21 cellular contexts compared by ENCODE assay signal in genomic region chr9:115891929-115892328, GRCh38.
DNase-seq lines count a peak whose midpoint lies in the region; ATAC-seq and TF ChIP-seq lines count a peak whose summit lies in the region.
"Had no signal": no experiment of that assay in that cellular context is flagged by ENCODE, and none has a peak within 500 bp of the region (broad histone marks: within the 10 kb centered on the region; RNA-seq: fewer than 3 reads in every experiment).

No MANE protein-coding gene starts in this region.

- H3K4me2 ChIP-seq in IMR-90 (ENCODE audit: low read depth, low read length) (peak overlapping the region; percentile 6; the same call in 1 of the 2 replicates), mammary epithelial cell (ENCODE audit: insufficient read depth, low read depth, low read length) (no peak overlapping the region)

- no peaks in the 10 kb centered on the region for H3K79me1 ChIP-seq in IMR-90 (ENCODE audit: low read depth in 1 of 2, low read length in 2 of 2)

- H2BK20ac ChIP-seq in IMR-90 (ENCODE audit: low read depth, low read length) = 0 out of 2 replicates have a peak overlapping the region, but pooled peaks have one; percentile 3

- no peak overlapping the region; the same call in 2 of the 3 replicates for H2BK15ac ChIP-seq in IMR-90 (ENCODE audit: low read depth, low read length)

- H3K9me1 ChIP-seq in IMR-90 (ENCODE audit: insufficient read depth, low read length) = no peaks in the 10 kb centered on the region; the same call in 1 of the 2 replicates

- no peak overlapping the region for H3K23ac ChIP-seq in IMR-90 (ENCODE audit: low read depth, low read length)

- H4K8ac ChIP-seq in IMR-90 (ENCODE audit: low read depth in 2 of 2, low read length in 2 of 2) = peak overlapping the region in 1 of 2 experiments; percentile 6; a peak in 1 of 4 replicates

- H3K9me3 ChIP-seq in IMR-90 (ENCODE audit: control insufficient read depth, insufficient read depth, low read length) (no peaks in the 10 kb centered on the region), mammary epithelial cell (replicated peaks; ENCODE audit: insufficient read depth, low read length) (no peaks in the 10 kb centered on the region), T-helper 17 cell (ENCODE audit: control insufficient read depth, low read length, poor library complexity, severe bottlenecking) (no peaks in the 10 kb centered on the region)
- H3K9me3 ChIP-seq: BE2C had no signal

- H2AFZ ChIP-seq in IMR-90 (replicated peaks; ENCODE audit: low read length, poor library complexity) = no peak overlapping the region
- H2AFZ ChIP-seq in mammary epithelial cell (ENCODE audit: low read depth, low read length) = no peak overlapping the region

- TF ChIP-seq POLR2A in IMR-90 (IDR thresholded peaks at IDR 0.05; ENCODE audit: low read depth, low read length) = no peak

- no peaks in the 10 kb centered on the region for H3K4me1 ChIP-seq in IMR-90 (ENCODE audit: control insufficient read depth, insufficient read depth, low read length)
- H3K4me1 ChIP-seq in mammary epithelial cell (ENCODE audit: insufficient read depth, low read length) = no peaks in the 10 kb centered on the region
- H3K4me1 ChIP-seq: BE2C, heart right ventricle had no signal

- H2AK5ac ChIP-seq in IMR-90 (ENCODE audit: low read depth, low read length) = no peak overlapping the region

- TF ChIP-seq CTCF in IMR-90 (conservative IDR thresholded peaks at IDR 0.05; ENCODE audit: low read depth, low read length) (no peak), mammary epithelial cell (conservative IDR thresholded peaks at IDR 0.05 in 1 of 2, IDR thresholded peaks at IDR 0.05 in 1 of 2; ENCODE audit: extremely low read depth in 1 of 2, insufficient read depth in 1 of 2, low read depth in 1 of 2, low read length in 2 of 2) (no peak)

- H3K27me3 ChIP-seq in IMR-90 (ENCODE audit: control insufficient read depth, insufficient read depth, low read length) = no peaks in the 10 kb centered on the region
- H3K27me3 ChIP-seq in mammary epithelial cell (ENCODE audit: insufficient read depth, low read length) = no peaks in the 10 kb centered on the region
- H3K27me3 ChIP-seq: BE2C, heart right ventricle had no signal

- POLR2A ChIA-PET in IMR-90 (lab: Charles Lee; ENCODE audit: unreplicated experiment) = no interaction called here
- POLR2A ChIA-PET in activated CD4-positive, alpha-beta T cell treated with anti-CD3 and anti-CD28 coated beads, Interleukin-2, amount 10 ng/mL, durations not matched to agents 7 days and 5 days (lab: Charles Lee) = no interaction called here

- H3K56ac ChIP-seq in IMR-90 (ENCODE audit: extremely low read depth, insufficient read depth, low read length) = no peak overlapping the region

- CTCF ChIA-PET in IMR-90 (lab: Yijun Ruan, JAX) = interaction anchor here (0.6 to 1.0 kb wide), 2 partner anchors 9 to 603 kb away, joined by 3 to 5 read pairs; no protein-coding TSS in a partner anchor
- CTCF ChIA-PET in mammary epithelial cell (lab: Charles Lee; ENCODE audit: low non-redundant PET) = no interaction called here
- CTCF ChIA-PET in activated CD4-positive, alpha-beta T cell treated with anti-CD3 and anti-CD28 coated beads, Interleukin-2, amount 10 ng/mL, durations not matched to agents 7 days and 5 days (lab: Charles Lee) = no interaction called here

- H4K91ac ChIP-seq in IMR-90 (ENCODE audit: insufficient read depth, low read depth, low read length) = peak overlapping the region; percentile 8; the same call in 1 of the 2 replicates

- no TSS peak for BruUV-seq in IMR-90 (replicated peaks; lab: Mats Ljungman, UMichigan)
- no TSS peak for BruUV-seq in mammary epithelial cell (replicated peaks; lab: Mats Ljungman, UMichigan)

- no CpG with 5 or more reads among the region's 2 CpGs for WGBS in IMR-90 (ENCODE audit: extremely low coverage in 2 of 2, insufficient read length in 1 of 2), 2 experiments
- WGBS in mammary epithelial cell (ENCODE audit: low coverage, missing lambda C conversion rate) = 25% methylated on average over 2 of the region's 2 CpGs

- no peak for TF ChIP-seq RAD21 in IMR-90 (IDR thresholded peaks at IDR 0.05; ENCODE audit: low read length)

- H4K20me1 ChIP-seq in IMR-90 (ENCODE audit: insufficient read depth, low read length) = no peaks in the 10 kb centered on the region
- no peaks in the 10 kb centered on the region for H4K20me1 ChIP-seq in mammary epithelial cell (ENCODE audit: insufficient read depth, low read length)

- H3K9me3 Mint-ChIP-seq in activated CD4-positive, alpha-beta T cell treated with anti-CD3 and anti-CD28 coated beads, Interleukin-2, amount 10 ng/mL, durations not matched to agents 7 days and 5 days = no peaks in the 10 kb centered on the region

- H2AK9ac ChIP-seq in IMR-90 (replicated peaks; ENCODE audit: low read depth, low read length, poor library complexity) = no peak overlapping the region

- H3K18ac ChIP-seq in IMR-90 (ENCODE audit: low read depth, low read length) = peak overlapping the region; percentile 92; the same call in 1 of the 2 replicates

- H3K27me3 Mint-ChIP-seq in T-helper 17 cell = peaks cover 4% of the 10 kb centered on the region
- H3K27me3 Mint-ChIP-seq in activated CD4-positive, alpha-beta T cell treated with anti-CD3 and anti-CD28 coated beads, Interleukin-2, amount 10 ng/mL, durations not matched to agents 7 days and 5 days = no peaks in the 10 kb centered on the region
- H3K27me3 Mint-ChIP-seq: activated naive CD8-positive, alpha-beta T cell treated with anti-CD3 and anti-CD28 coated beads, Interleukin-2, amount 50 U/mL, for 24 hours had no signal

- peak; percentile 21 for DNase-seq in AG20443 (ENCODE audit: low spot score)
- DNase-seq in IMR-90 = peak; percentile 86
- peak; percentile 3 for DNase-seq in mammary epithelial cell
- DNase-seq in iris pigment epithelial cell (ENCODE audit: low read depth) = peak; percentile 75
- no peak for DNase-seq in T-helper 17 cell
- no peak for DNase-seq in activated CD4-positive, alpha-beta T cell treated with anti-CD3 and anti-CD28 coated beads, Interleukin-2, amount 10 ng/mL, durations not matched to agents 7 days and 5 days
- no peak for DNase-seq in GF-D8 (lab: John Stamatoyannopoulos, UW)
- DNase-seq: activated naive CD8-positive, alpha-beta T cell treated with anti-CD3 and anti-CD28 coated beads, Interleukin-2, amount 50 U/mL, for 24 hours; BE2C; GOT3; heart right ventricle; islet precursor cell; naive thymus-derived CD8-positive, alpha-beta T cell; NCI-H774; RPMI8226; stimulated activated CD4-positive, alpha-beta T cell treated with anti-CD3 and anti-CD28 coated beads, Interleukin-4, amount 100 ng/mL, for 4 hours; stimulated activated CD8-positive, alpha-beta memory T cell treated with anti-CD3 and anti-CD28 coated beads, Interleukin-4, amount 100 ng/mL, for 48 hours; SW 1271; WERI-Rb-1 had no signal

- no peak overlapping the region for H3K27ac Mint-ChIP-seq in T-helper 17 cell
- no peak overlapping the region for H3K27ac Mint-ChIP-seq in activated CD4-positive, alpha-beta T cell treated with anti-CD3 and anti-CD28 coated beads, Interleukin-2, amount 10 ng/mL, durations not matched to agents 7 days and 5 days
- H3K27ac Mint-ChIP-seq: activated naive CD8-positive, alpha-beta T cell treated with anti-CD3 and anti-CD28 coated beads, Interleukin-2, amount 50 U/mL, for 24 hours; naive thymus-derived CD8-positive, alpha-beta T cell had no signal

- no peaks in the 10 kb centered on the region for H3K4me1 Mint-ChIP-seq in T-helper 17 cell
- no peaks in the 10 kb centered on the region for H3K4me1 Mint-ChIP-seq in activated CD4-positive, alpha-beta T cell treated with anti-CD3 and anti-CD28 coated beads, Interleukin-2, amount 10 ng/mL, durations not matched to agents 7 days and 5 days
- H3K4me1 Mint-ChIP-seq: activated naive CD8-positive, alpha-beta T cell treated with anti-CD3 and anti-CD28 coated beads, Interleukin-2, amount 50 U/mL, for 24 hours; naive thymus-derived CD8-positive, alpha-beta T cell had no signal

- H3K36me3 Mint-ChIP-seq in T-helper 17 cell (ENCODE audit: low read depth) = no peaks in the 10 kb centered on the region
- no peaks in the 10 kb centered on the region for H3K36me3 Mint-ChIP-seq in activated CD4-positive, alpha-beta T cell treated with anti-CD3 and anti-CD28 coated beads, Interleukin-2, amount 10 ng/mL, durations not matched to agents 7 days and 5 days (ENCODE audit: low read depth)
- H3K36me3 Mint-ChIP-seq: naive thymus-derived CD8-positive, alpha-beta T cell had no signal

- no peak overlapping the region for H3K4me3 Mint-ChIP-seq in T-helper 17 cell
- no peak overlapping the region for H3K4me3 Mint-ChIP-seq in activated CD4-positive, alpha-beta T cell treated with anti-CD3 and anti-CD28 coated beads, Interleukin-2, amount 10 ng/mL, durations not matched to agents 7 days and 5 days
- H3K4me3 Mint-ChIP-seq: activated naive CD8-positive, alpha-beta T cell treated with anti-CD3 and anti-CD28 coated beads, Interleukin-2, amount 50 U/mL, for 24 hours; naive thymus-derived CD8-positive, alpha-beta T cell had no signal

- dilution Hi-C loops in IMR-90 (cut with HindIII; ENCODE audit: low sequenced_read_pairs, unreplicated experiment) (no loop called here), mammary epithelial cell (cut with HindIII; ENCODE audit: low sequenced_read_pairs) (no loop called here)

- in situ Hi-C loops in IMR-90 (cut with MboI; ENCODE audit: low sequenced_read_pairs) (no loop called here), mammary epithelial cell (cut with MboI; ENCODE audit: low sequenced_read_pairs in 2 of 2) (loop anchor here (10.0 to 25.0 kb wide), 4 partner anchors 220 to 745 kb away; no protein-coding TSS in a partner anchor)

- peak overlapping the region; percentile 53; the same call in 1 of the 2 replicates for H4K5ac ChIP-seq in IMR-90 (ENCODE audit: low read depth, low read length)

- H3K14ac ChIP-seq in IMR-90 (replicated peaks; ENCODE audit: low read depth, low read length) = no peak overlapping the region

- H3K27ac ChIP-seq in IMR-90 (ENCODE audit: insufficient read depth, low read length) (no peak overlapping the region; the same call in 1 of the 2 replicates), mammary epithelial cell (ENCODE audit: insufficient read depth, low read depth, low read length) (no peak overlapping the region)
- H3K27ac ChIP-seq: heart right ventricle, skin epidermis, WERI-Rb-1 had no signal

- peak overlapping the region; percentile 59; the same call in 1 of the 2 replicates for H2BK120ac ChIP-seq in IMR-90 (ENCODE audit: low read depth, low read length)

- ATAC-seq in IMR-90 (ENCODE audit: low read depth) = peak; percentile 59
- no peak for ATAC-seq in T-helper 17 cell
- ATAC-seq in HG03095 (IDR thresholded peaks at IDR 0.05; ENCODE audit: unreplicated experiment) = no peak
- ATAC-seq: activated naive CD8-positive, alpha-beta T cell treated with anti-CD3 and anti-CD28 coated beads, Interleukin-2, amount 50 U/mL, for 24 hours; heart right ventricle; naive thymus-derived CD8-positive, alpha-beta T cell had no signal

- H3K4me3 ChIP-seq in IMR-90 (ENCODE audit: insufficient read depth, low read depth, low read length) (no peak overlapping the region), mammary epithelial cell (replicated peaks in 1 of 3; ENCODE audit: insufficient read depth in 1 of 3, low read depth in 2 of 3, low read length in 3 of 3) (no peak overlapping the region)
- H3K4me3 ChIP-seq: heart right ventricle, skin epidermis had no signal

- H3K4ac ChIP-seq in IMR-90 (ENCODE audit: low read depth, low read length) = no peak overlapping the region

- intact Hi-C loops in IMR-90 (cut with micrococcal nuclease) (loop anchor here (2.0 kb wide), 1 partner anchor 53 kb away; no protein-coding TSS in a partner anchor), mammary epithelial cell (cut with micrococcal nuclease) (no loop called here)

- H3K9ac ChIP-seq in IMR-90 (ENCODE audit: low read depth, low read length) (no peak overlapping the region), mammary epithelial cell (ENCODE audit: insufficient read depth, low read length) (no peak overlapping the region)

- H3K36me3 ChIP-seq in IMR-90 (ENCODE audit: control insufficient read depth, insufficient read depth, low read length) (no peaks in the 10 kb centered on the region), mammary epithelial cell (ENCODE audit: insufficient read depth, low read length) (no peaks in the 10 kb centered on the region)
- H3K36me3 ChIP-seq: BE2C, heart right ventricle, WERI-Rb-1 had no signal

- H2BK5ac ChIP-seq in IMR-90 (ENCODE audit: low read depth, low read length, poor library complexity, severe bottlenecking) = peak overlapping the region; percentile 74

- no peaks in the 10 kb centered on the region for H3K79me2 ChIP-seq in mammary epithelial cell (ENCODE audit: insufficient read depth, low read length)

Comparison
In these comparisons a context has a peak if more than half of its experiments do, and no peak if none do; other contexts are left out.
1. DNase-seq: peak in AG20443 (single experiment), IMR-90 (single experiment), mammary epithelial cell (single experiment) and iris pigment epithelial cell (single experiment); none in T-helper 17 cell (0 of 3), activated CD4-positive, alpha-beta T cell treated with anti-CD3 and anti-CD28 coated beads, Interleukin-2, amount 10 ng/mL, durations not matched to agents 7 days and 5 days (single experiment) and GF-D8 (single experiment).